In the genomic region with DNA sequence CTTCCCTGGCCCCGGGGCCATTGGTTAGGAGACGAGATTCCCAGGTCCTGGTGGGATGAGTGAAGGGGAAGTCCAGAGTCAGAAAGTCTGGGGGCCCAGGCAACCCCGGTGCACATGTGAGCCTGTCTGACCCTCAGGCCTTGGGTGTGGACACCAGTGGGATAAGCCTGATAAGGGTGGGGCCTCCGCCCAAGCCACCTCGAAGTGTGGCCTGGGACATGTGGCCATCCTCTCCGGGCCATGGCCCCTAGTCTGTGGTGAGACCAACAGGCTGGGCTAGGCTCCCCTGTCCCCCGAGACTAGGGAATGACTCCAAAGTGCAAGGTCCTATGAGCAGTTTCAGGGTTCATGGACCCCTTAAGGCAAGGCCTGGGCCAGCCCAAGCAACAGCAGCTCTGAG, we compare ENCODE assay signal across 15 cellular contexts. TPM values are rescaled to one million over a fixed set of nuclear protein-coding genes. Genes with fewer than 3 reads are reported as not detected.
DNase-seq lines count a peak whose midpoint lies in the region; ATAC-seq and TF ChIP-seq lines count a peak whose summit lies in the region.
"Had no signal": no experiment of that assay in that cellular context is flagged by ENCODE, and none has a peak within 500 bp of the region (broad histone marks: within the 10 kb centered on the region; RNA-seq: fewer than 3 reads in every experiment).

No MANE protein-coding gene starts in this region.

- H3K4me1 ChIP-seq in BLaER1 = peaks cover 11% of the 10 kb centered on the region; the same call in 1 of the 2 replicates
- no peaks in the 10 kb centered on the region for H3K4me1 ChIP-seq in endodermal cell (ENCODE audit: control insufficient read depth, insufficient read depth, low read length)
- no peaks in the 10 kb centered on the region for H3K4me1 ChIP-seq in thoracic aorta (ENCODE audit: control insufficient read depth in 1 of 2, low read depth in 2 of 2)
- H3K4me1 ChIP-seq: Caco-2 had no signal

- peak; percentile 40 for ATAC-seq in thoracic aorta (ENCODE audit: insufficient number of reproducible peaks, low FRiP score, low read depth)

- no peak for TF ChIP-seq CTCF in endodermal cell (conservative IDR thresholded peaks at IDR 0.05)
- no peak for TF ChIP-seq CTCF in thoracic aorta (IDR thresholded peaks at IDR 0.05)

- peaks cover 9% of the 10 kb centered on the region; the same call in 1 of the 2 replicates for H3K36me3 ChIP-seq in BLaER1
- H3K36me3 ChIP-seq in endodermal cell (ENCODE audit: control insufficient read depth, insufficient read depth, low read length) = no peaks in the 10 kb centered on the region
- H3K36me3 ChIP-seq in thoracic aorta = peaks cover 4% of the 10 kb centered on the region

- peak; percentile 33 for DNase-seq in OCI-M1 (lab: John Stamatoyannopoulos, UW)
- peak; percentile 41 for DNase-seq in endodermal cell
- no peak for DNase-seq in thoracic aorta (ENCODE audit: low spot score)
- DNase-seq in globus pallidus (ENCODE audit: low spot score) = no peak
- no peak for DNase-seq in SKM-1 treated with dmso at 0.1 percent for 144 hours (lab: John Stamatoyannopoulos, UW; ENCODE audit: unreplicated experiment)
- DNase-seq: Caco-2; CD4-positive, alpha-beta T cell; DMS79; GDM1; GM23248; HCEC 1CT had no signal

- H3K9me3 ChIP-seq in BLaER1 (no peaks in the 10 kb centered on the region), endodermal cell (ENCODE audit: control insufficient read depth, low read length) (no peaks in the 10 kb centered on the region), thoracic aorta (no peaks in the 10 kb centered on the region)
- H3K9me3 ChIP-seq: Caco-2 had no signal

- H3K4me2 ChIP-seq in BLaER1 = peak overlapping the region; percentile 32

- H3K4me3 ChIP-seq in BLaER1 (no peak overlapping the region), endodermal cell (ENCODE audit: low read length) (no peak overlapping the region), thoracic aorta (no peak overlapping the region)
- H3K4me3 ChIP-seq: GM23248 had no signal

- H3K36me3 Mint-ChIP-seq in endodermal cell (ENCODE audit: low read depth) = no peaks in the 10 kb centered on the region

- H3K27me3 ChIP-seq in BLaER1 (peaks cover 42% of the 10 kb centered on the region), endodermal cell (ENCODE audit: control insufficient read depth, insufficient read depth, low read length, poor library complexity, severe bottlenecking) (peaks cover 40% of the 10 kb centered on the region), thoracic aorta (replicated peaks; ENCODE audit: insufficient read depth) (peaks cover 3% of the 10 kb centered on the region)

- H3K4me3 Mint-ChIP-seq in endodermal cell = no peak overlapping the region
- H3K4me3 Mint-ChIP-seq: B cell; CD4-positive, alpha-beta T cell had no signal

- peaks cover 42% of the 10 kb centered on the region for H3K27me3 Mint-ChIP-seq in endodermal cell (ENCODE audit: insufficient read depth)

- H3K27ac Mint-ChIP-seq in endodermal cell = no peak overlapping the region
- H3K27ac Mint-ChIP-seq: B cell; CD4-positive, alpha-beta T cell had no signal

- H3K9ac ChIP-seq in BLaER1 = no peak overlapping the region
- no peak overlapping the region for H3K9ac ChIP-seq in endodermal cell (ENCODE audit: extremely low read depth, low read length, poor library complexity, severe bottlenecking)
- H3K9ac ChIP-seq: GM23248 had no signal

- H3K9me3 Mint-ChIP-seq in endodermal cell = no peaks in the 10 kb centered on the region
- H3K9me3 Mint-ChIP-seq: CD4-positive, alpha-beta T cell had no signal

- H3K4me1 Mint-ChIP-seq in endodermal cell = peaks cover 8% of the 10 kb centered on the region

- peaks cover 34% of the 10 kb centered on the region; the same call in 1 of the 2 replicates for H4K20me1 ChIP-seq in BLaER1

- WGBS in endodermal cell (ENCODE audit: insufficient coverage in 1 of 2, insufficient read length in 1 of 2), 2 experiments = 93% methylated on average over 5 to 7 of the region's 7 CpGs

- H3K27ac ChIP-seq in BLaER1 (no peak overlapping the region), endodermal cell (ENCODE audit: low read depth, low read length) (no peak overlapping the region), thoracic aorta (no peak overlapping the region)
- H3K27ac ChIP-seq: C4-2B, GM23248 had no signal

RNA-seq across cellular contexts. Expression of a gene that starts 6.3 kb away (rescaled TPM):
- total RNA-seq in endodermal cell (under 1 TPM in 1 of 2 donors, not detected in 1; 0.26 TPM), thoracic aorta (under 1 TPM in 1 of 2 donors, not detected in 1; 0.14 TPM)
- 17.0 TPM for polyA plus RNA-seq in endodermal cell (2013, experiment 1 of 2)
- polyA plus RNA-seq in endodermal cell (2013, experiment 2 of 2) = 13.5 TPM
- total RNA-seq: B cell, Caco-2, GM23248, HT-29 had no signal

RNA-seq across cellular contexts. Expression of a gene that starts 40.7 kb away (rescaled TPM):
- 10 to 100 TPM; 15.5 to 22.5 TPM for total RNA-seq in endodermal cell
- 25.9 TPM for polyA plus RNA-seq in endodermal cell (2013, experiment 1 of 2)
- polyA plus RNA-seq in endodermal cell (2013, experiment 2 of 2) = 22.2 TPM
- total RNA-seq in thoracic aorta = 10 to 100 TPM; 11.0 to 26.8 TPM

RNA-seq across cellular contexts. Expression of a gene that starts 41.1 kb away (rescaled TPM):
- total RNA-seq in endodermal cell (100 to 1,000 TPM; 111 to 120 TPM), thoracic aorta (10 to 100 TPM; 12.2 to 43.1 TPM)
- 143 TPM for polyA plus RNA-seq in endodermal cell (2013, experiment 1 of 2)
- polyA plus RNA-seq in endodermal cell (2013, experiment 2 of 2) = 125 TPM

Comparison
In these comparisons a context has a peak if more than half of its experiments do, and no peak if none do; other contexts are left out.
1. DNase-seq: peak in OCI-M1 (single experiment) and endodermal cell (single experiment); none in thoracic aorta (single experiment), globus pallidus (single experiment) and SKM-1 treated with dmso at 0.1 percent for 144 hours (single experiment).